1 cellular context compared by ENCODE assay signal in the genomic region with DNA sequence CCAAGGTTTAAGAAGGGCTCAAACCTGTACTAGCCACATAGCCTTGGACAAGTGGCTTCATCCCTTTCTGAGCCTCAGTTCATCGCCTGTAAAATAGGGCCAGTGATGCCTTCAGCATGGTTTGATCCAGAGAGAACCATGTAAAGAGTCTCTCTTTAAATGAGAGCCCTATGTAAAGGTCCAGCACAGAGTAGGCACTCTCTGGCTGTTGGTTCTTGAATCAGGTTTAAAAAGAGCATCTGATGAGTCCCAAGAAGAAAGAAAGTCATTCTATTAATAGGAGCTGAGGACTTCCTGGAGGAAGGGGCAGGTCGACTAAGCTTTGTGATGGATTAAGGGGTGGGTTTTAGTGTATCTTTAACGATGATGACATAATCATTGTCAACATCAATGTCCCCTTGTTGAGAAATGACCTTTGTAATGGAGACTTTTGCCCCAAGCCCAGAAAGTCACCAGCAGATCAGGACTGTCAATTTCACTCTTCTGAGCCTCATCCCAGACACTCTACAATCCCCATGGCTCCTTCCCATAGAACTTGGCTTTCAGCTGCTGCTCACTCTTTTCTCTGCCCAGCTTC.
TF ChIP-seq lines count a peak whose summit lies in the region.

No MANE protein-coding gene starts in this region.

TF ChIP-seq in HepG2, 621 proteins besides CTCF, POLR2A, EP300 and RAD21 (continued from another document and continues in another):
- TF ChIP-seq, protein P1, sequence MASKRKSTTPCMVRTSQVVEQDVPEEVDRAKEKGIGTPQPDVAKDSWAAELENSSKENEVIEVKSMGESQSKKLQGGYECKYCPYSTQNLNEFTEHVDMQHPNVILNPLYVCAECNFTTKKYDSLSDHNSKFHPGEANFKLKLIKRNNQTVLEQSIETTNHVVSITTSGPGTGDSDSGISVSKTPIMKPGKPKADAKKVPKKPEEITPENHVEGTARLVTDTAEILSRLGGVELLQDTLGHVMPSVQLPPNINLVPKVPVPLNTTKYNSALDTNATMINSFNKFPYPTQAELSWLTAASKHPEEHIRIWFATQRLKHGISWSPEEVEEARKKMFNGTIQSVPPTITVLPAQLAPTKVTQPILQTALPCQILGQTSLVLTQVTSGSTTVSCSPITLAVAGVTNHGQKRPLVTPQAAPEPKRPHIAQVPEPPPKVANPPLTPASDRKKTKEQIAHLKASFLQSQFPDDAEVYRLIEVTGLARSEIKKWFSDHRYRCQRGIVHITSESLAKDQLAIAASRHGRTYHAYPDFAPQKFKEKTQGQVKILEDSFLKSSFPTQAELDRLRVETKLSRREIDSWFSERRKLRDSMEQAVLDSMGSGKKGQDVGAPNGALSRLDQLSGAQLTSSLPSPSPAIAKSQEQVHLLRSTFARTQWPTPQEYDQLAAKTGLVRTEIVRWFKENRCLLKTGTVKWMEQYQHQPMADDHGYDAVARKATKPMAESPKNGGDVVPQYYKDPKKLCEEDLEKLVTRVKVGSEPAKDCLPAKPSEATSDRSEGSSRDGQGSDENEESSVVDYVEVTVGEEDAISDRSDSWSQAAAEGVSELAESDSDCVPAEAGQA (IDR thresholded peaks at IDR 0.05; ENCODE audit: low read depth): no peak
- TF ChIP-seq, protein P1 (CRISPR knock-in tag; IDR thresholded peaks at IDR 0.05; ENCODE audit: borderline replicate concordance): no peak
- TF ChIP-seq PPARG (CRISPR knock-in tag; conservative IDR thresholded peaks at IDR 0.05) (peak; percentile 92), MAF1 (CRISPR knock-in tag; IDR thresholded peaks at IDR 0.05; ENCODE audit: borderline replicate concordance) (no peak), RFXANK (CRISPR knock-in tag; IDR thresholded peaks at IDR 0.05) (no peak), HOXD1 (CRISPR knock-in tag; IDR thresholded peaks at IDR 0.05) (no peak), ZNF792 (CRISPR knock-in tag; IDR thresholded peaks at IDR 0.05) (0 out of 2 replicates have a peak, but pooled peaks have one; percentile 10), HCFC1 (IDR thresholded peaks at IDR 0.05; ENCODE audit: low read depth, low read length) (no peak), ZSCAN30 (CRISPR knock-in tag; IDR thresholded peaks at IDR 0.05) (no peak), SP5 (CRISPR knock-in tag; IDR thresholded peaks at IDR 0.05; ENCODE audit: borderline replicate concordance, low read depth) (peak; percentile 43; the same call in 1 of the 2 replicates), ATF7 (IDR thresholded peaks at IDR 0.05) (peak; percentile 91), ATF7 (CRISPR knock-in tag; IDR thresholded peaks at IDR 0.05) (no peak; the same call in 1 of the 2 replicates), MYPOP (CRISPR knock-in tag; IDR thresholded peaks at IDR 0.05) (0 out of 2 replicates have a peak, but pooled peaks have one; percentile 18), ZNF773 (CRISPR knock-in tag; IDR thresholded peaks at IDR 0.05; ENCODE audit: borderline replicate concordance) (no peak), REL (CRISPR knock-in tag; conservative IDR thresholded peaks at IDR 0.05) (no peak), HMGA1 (CRISPR knock-in tag; conservative IDR thresholded peaks at IDR 0.05) (no peak), CEBPB (IDR thresholded peaks at IDR 0.05; ENCODE audit: borderline replicate concordance, low read depth, low read length) (peak; percentile 70; the same call in 1 of the 2 replicates), ZSCAN9 (CRISPR knock-in tag; IDR thresholded peaks at IDR 0.05; ENCODE audit: borderline replicate concordance) (no peak; the same call in 1 of the 2 replicates), MBNL3 (CRISPR knock-in tag; conservative IDR thresholded peaks at IDR 0.05) (no peak), FOSL1 (CRISPR knock-in tag; IDR thresholded peaks at IDR 0.05; ENCODE audit: borderline replicate concordance) (no peak), TBX2 (CRISPR knock-in tag; IDR thresholded peaks at IDR 0.05; ENCODE audit: borderline replicate concordance) (peak; percentile 49; the same call in 1 of the 2 replicates), ZBTB7B (CRISPR knock-in tag; IDR thresholded peaks at IDR 0.05) (peak; percentile 52; the same call in 1 of the 2 replicates), THAP11 (CRISPR knock-in tag; IDR thresholded peaks at IDR 0.05) (peak; percentile 46), ZNF513 (CRISPR knock-in tag; conservative IDR thresholded peaks at IDR 0.05) (no peak)
- TF ChIP-seq, protein P2, sequence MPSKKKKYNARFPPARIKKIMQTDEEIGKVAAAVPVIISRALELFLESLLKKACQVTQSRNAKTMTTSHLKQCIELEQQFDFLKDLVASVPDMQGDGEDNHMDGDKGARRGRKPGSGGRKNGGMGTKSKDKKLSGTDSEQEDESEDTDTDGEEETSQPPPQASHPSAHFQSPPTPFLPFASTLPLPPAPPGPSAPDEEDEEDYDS (CRISPR knock-in tag; IDR thresholded peaks at IDR 0.05): no peak
- TF ChIP-seq, protein P3, sequence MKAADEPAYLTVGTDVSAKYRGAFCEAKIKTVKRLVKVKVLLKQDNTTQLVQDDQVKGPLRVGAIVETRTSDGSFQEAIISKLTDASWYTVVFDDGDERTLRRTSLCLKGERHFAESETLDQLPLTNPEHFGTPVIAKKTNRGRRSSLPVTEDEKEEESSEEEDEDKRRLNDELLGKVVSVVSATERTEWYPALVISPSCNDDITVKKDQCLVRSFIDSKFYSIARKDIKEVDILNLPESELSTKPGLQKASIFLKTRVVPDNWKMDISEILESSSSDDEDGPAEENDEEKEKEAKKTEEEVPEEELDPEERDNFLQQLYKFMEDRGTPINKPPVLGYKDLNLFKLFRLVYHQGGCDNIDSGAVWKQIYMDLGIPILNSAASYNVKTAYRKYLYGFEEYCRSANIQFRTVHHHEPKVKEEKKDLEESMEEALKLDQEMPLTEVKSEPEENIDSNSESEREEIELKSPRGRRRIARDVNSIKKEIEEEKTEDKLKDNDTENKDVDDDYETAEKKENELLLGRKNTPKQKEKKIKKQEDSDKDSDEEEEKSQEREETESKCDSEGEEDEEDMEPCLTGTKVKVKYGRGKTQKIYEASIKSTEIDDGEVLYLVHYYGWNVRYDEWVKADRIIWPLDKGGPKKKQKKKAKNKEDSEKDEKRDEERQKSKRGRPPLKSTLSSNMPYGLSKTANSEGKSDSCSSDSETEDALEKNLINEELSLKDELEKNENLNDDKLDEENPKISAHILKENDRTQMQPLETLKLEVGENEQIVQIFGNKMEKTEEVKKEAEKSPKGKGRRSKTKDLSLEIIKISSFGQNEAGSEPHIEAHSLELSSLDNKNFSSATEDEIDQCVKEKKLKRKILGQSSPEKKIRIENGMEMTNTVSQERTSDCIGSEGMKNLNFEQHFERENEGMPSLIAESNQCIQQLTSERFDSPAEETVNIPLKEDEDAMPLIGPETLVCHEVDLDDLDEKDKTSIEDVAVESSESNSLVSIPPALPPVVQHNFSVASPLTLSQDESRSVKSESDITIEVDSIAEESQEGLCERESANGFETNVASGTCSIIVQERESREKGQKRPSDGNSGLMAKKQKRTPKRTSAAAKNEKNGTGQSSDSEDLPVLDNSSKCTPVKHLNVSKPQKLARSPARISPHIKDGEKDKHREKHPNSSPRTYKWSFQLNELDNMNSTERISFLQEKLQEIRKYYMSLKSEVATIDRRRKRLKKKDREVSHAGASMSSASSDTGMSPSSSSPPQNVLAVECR (CRISPR knock-in tag; IDR thresholded peaks at IDR 0.05; ENCODE audit: borderline replicate concordance): peak; percentile 24; the same call in 1 of the 2 replicates
- TF ChIP-seq, protein P4, sequence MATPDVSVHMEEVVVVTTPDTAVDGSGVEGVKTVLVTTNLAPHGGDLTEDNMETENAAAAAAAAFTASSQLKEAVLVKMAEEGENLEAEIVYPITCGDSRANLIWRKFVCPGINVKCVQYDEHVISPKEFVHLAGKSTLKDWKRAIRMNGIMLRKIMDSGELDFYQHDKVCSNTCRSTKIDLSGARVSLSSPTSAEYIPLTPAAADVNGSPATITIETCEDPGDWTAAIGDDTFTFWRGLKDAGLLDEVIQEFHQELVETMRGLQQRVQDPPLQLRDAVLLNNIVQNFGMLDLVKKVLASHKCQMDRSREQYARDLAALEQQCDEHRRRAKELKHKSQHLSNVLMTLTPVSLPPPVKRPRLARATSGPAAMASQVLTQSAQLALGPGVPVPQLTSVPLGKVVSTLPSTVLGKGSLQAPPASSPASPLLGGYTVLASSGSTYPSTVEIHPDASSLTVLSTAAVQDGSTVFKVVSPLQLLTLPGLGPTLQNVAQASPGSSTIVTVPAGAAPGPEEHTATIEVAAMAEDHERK (CRISPR knock-in tag; IDR thresholded peaks at IDR 0.05; ENCODE audit: low read depth): no peak
- TF ChIP-seq, protein P5, sequence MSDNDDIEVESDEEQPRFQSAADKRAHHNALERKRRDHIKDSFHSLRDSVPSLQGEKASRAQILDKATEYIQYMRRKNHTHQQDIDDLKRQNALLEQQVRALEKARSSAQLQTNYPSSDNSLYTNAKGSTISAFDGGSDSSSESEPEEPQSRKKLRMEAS (IDR thresholded peaks at IDR 0.05): no peak
- TF ChIP-seq, protein P6, sequence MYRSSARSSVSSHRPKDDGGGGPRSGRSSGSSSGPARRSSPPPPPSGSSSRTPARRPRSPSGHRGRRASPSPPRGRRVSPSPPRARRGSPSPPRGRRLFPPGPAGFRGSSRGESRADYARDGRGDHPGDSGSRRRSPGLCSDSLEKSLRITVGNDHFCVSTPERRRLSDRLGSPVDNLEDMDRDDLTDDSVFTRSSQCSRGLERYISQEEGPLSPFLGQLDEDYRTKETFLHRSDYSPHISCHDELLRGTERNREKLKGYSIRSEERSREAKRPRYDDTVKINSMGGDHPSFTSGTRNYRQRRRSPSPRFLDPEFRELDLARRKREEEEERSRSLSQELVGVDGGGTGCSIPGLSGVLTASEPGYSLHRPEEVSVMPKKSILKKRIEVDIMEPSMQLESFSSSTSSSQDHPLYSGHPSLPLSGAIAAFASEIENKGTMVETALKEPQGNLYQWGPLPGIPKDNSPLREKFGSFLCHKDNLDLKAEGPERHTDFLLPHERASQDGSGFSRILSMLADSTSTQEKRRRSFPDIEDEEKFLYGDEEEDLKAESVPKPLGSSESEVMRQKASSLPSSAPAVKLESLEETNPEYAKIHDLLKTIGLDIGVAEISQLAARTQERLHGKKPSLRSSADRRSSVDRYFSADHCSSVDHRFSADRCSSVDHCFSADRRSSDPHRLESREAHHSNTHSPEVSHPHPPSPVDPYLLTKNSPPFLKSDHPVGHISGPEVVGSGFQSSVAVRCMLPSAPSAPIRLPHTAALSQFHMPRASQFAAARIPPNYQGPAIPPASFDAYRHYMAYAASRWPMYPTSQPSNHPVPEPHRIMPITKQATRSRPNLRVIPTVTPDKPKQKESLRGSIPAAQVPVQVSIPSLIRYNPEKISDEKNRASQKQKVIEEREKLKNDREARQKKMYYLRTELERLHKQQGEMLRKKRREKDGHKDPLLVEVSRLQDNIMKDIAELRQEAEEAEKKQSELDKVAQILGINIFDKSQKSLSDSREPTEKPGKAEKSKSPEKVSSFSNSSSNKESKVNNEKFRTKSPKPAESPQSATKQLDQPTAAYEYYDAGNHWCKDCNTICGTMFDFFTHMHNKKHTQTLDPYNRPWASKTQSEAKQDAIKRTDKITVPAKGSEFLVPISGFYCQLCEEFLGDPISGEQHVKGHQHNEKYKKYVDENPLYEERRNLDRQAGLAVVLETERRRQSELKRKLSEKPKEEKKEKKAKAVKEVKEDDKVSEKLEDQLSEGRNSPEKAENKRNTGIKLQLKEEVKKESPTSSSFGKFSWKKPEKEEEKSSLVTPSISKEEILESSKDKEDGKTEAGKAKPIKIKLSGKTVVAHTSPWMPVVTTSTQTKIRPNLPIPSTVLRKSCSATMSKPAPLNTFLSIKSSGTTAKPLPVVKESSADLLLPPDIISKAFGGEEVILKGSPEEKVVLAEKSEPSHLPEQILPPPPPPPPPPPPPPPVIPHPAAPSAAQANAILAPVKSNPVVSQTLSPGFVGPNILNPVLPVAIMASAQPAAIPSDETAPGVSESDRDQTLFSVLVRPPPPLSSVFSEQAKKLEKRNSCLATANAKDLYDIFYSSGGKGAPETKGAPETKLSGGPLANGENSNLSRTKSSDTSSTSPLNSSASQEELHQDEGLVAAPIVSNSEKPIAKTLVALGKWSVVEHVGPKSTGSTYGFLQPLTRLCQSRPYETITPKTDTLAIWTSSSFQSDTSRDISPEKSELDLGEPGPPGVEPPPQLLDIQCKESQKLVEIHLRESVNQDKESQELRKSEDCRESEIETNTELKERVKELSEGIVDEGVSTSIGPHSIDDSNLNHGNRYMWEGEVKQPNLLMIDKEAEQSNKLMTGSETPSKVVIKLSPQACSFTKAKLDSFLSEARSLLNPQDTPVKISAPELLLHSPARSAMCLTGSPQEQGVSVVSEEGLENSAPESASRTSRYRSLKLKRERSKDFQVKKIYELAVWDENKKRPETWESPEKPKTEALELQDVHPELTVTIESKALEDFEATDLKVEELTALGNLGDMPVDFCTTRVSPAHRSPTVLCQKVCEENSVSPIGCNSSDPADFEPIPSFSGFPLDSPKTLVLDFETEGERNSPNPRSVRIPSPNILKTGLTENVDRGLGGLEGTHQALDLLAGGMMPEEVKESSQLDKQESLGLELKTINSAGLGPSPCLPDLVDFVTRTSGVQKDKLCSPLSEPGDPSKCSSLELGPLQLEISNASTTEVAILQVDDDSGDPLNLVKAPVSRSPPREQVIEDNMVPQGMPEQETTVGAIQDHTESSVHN (CRISPR knock-in tag; IDR thresholded peaks at IDR 0.05): no peak
